16 cellular contexts compared by ENCODE assay signal in the genomic region with DNA sequence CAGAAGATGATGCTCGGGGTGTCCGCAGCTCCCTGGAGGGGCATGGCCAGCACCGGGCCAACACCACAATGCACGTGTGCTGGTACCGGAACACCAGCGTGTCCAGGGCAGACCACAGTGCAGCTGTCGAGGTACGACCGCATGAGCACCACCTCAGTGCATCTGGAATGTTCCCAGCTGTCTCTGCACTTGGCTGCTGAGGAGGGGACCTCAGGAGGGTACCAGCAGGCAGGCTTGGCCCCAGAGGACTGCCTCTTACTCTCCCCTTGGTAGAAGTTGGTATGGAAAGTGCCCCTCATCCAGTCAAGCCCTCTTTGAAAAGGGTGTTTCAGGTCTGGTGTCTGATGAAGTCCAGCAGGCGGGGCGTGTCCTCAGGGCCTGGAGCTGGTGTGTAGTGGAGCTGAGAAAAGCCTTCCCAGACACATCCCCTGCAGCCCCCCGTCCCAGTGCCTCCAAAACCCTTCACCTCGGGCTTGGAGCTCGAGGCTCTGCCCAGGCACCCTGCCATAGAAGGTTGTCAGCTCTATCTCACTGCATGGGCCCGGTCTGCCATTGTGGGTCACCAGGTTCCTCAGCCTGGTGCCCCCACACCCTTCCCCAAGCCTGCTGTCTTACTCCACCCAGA. TPM values are rescaled to one million over a fixed set of nuclear protein-coding genes. Genes with fewer than 3 reads are reported as not detected.
DNase-seq lines count a peak whose midpoint lies in the region; ATAC-seq and TF ChIP-seq lines count a peak whose summit lies in the region.
"Had no signal": no experiment of that assay in that cellular context is flagged by ENCODE, and none has a peak within 500 bp of the region (broad histone marks: within the 10 kb centered on the region; RNA-seq: fewer than 3 reads in every experiment).

No MANE protein-coding gene starts in this region.

- ATAC-seq in esophagus mucosa, result peak; percentile 5
- peak; percentile 11 to 39 (median 28) for ATAC-seq in psoas muscle
- no peak for ATAC-seq in GM18505 (IDR thresholded peaks at IDR 0.05; ENCODE audit: unreplicated experiment)

- H3K4me3 Mint-ChIP-seq in activated naive CD4-positive, alpha-beta T cell treated with anti-CD3 and anti-CD28 coated beads, Interleukin-2, amount 50 U/mL, for 24 hours, result no peak overlapping the region
- H3K4me3 Mint-ChIP-seq: CD14-positive monocyte had no signal

- no peaks in the 10 kb centered on the region for H3K36me3 Mint-ChIP-seq in activated naive CD4-positive, alpha-beta T cell treated with anti-CD3 and anti-CD28 coated beads, Interleukin-2, amount 50 U/mL, for 24 hours

- intact Hi-C loops in psoas muscle (cut with DNase I), result no loop called here

- TF ChIP-seq POLR2A in GM18505 (IDR thresholded peaks at IDR 0.05; ENCODE audit: borderline replicate concordance, extremely low read depth, insufficient read depth, insufficient read length), result no peak

- 56 to 62% (median 56%) methylated on average over 15 of the region's 15 CpGs for WGBS in psoas muscle, 3 donors

- H3K36me3 ChIP-seq in SJCRH30 (peaks cover 35% of the 10 kb centered on the region), psoas muscle (ENCODE audit: insufficient read depth in 1 of 2, low read depth in 1 of 2) (peaks cover 6 to 58% of the 10 kb centered on the region in 2 donors)

- no peak for DNase-seq in activated naive CD4-positive, alpha-beta T cell treated with Interleukin-2 at 50 U/mL for 16 hours
- DNase-seq in SJCRH30, result peak; percentile 40 to 41
- DNase-seq in psoas muscle, result no peak
- DNase-seq in DMS153 (lab: John Stamatoyannopoulos, UW), result no peak
- no peak for DNase-seq in NCI-H69 (lab: John Stamatoyannopoulos, UW)
- DNase-seq: KBM-7, NCI-H1105 treated with DMSO at 0.1 percent for 48 hours, NCI-H1694, NCI-H2081 treated with DMSO at 0.1 percent for 48 hours, NCI-H774, SHP77 treated with DMSO at 0.1 percent for 48 hours had no signal

- H3K27ac Mint-ChIP-seq in activated naive CD4-positive, alpha-beta T cell treated with anti-CD3 and anti-CD28 coated beads, Interleukin-2, amount 50 U/mL, for 24 hours, result peak overlapping the region; percentile 2

- H3K4me1 Mint-ChIP-seq in activated naive CD4-positive, alpha-beta T cell treated with anti-CD3 and anti-CD28 coated beads, Interleukin-2, amount 50 U/mL, for 24 hours, result no peaks in the 10 kb centered on the region
- H3K4me1 Mint-ChIP-seq: CD14-positive monocyte had no signal

- H3K27me3 ChIP-seq in SJCRH30, result no peaks in the 10 kb centered on the region
- H3K27me3 ChIP-seq in psoas muscle (ENCODE audit: insufficient read depth in 3 of 3, low read length in 2 of 3), result no peaks in the 10 kb centered on the region

- H3K9me3 ChIP-seq in SJCRH30 (replicated peaks), result no peaks in the 10 kb centered on the region
- H3K9me3 ChIP-seq in psoas muscle, result no peaks in the 10 kb centered on the region

- peaks cover 16% of the 10 kb centered on the region; the same call in 1 of the 2 replicates for H3K4me1 ChIP-seq in SJCRH30
- no peaks in the 10 kb centered on the region for H3K4me1 ChIP-seq in psoas muscle

- TF ChIP-seq CTCF in psoas muscle (IDR thresholded peaks at IDR 0.05), result no peak

- H3K4me3 ChIP-seq in SJCRH30, result no peak overlapping the region
- H3K4me3 ChIP-seq in psoas muscle, result no peak overlapping the region

- H3K27me3 Mint-ChIP-seq in activated naive CD4-positive, alpha-beta T cell treated with anti-CD3 and anti-CD28 coated beads, Interleukin-2, amount 50 U/mL, for 24 hours, result no peaks in the 10 kb centered on the region

- no peak overlapping the region for H3K27ac ChIP-seq in SJCRH30
- H3K27ac ChIP-seq in psoas muscle, result peak overlapping the region; percentile 23
- H3K27ac ChIP-seq: 22Rv1 had no signal

- no peaks in the 10 kb centered on the region for H3K9me3 Mint-ChIP-seq in activated naive CD4-positive, alpha-beta T cell treated with anti-CD3 and anti-CD28 coated beads, Interleukin-2, amount 50 U/mL, for 24 hours
- H3K9me3 Mint-ChIP-seq: CD14-positive monocyte had no signal

RNA-seq across cellular contexts. Expression of gene STK25, which starts 16.7 kb away (rescaled TPM):
- total RNA-seq in SJCRH30 (2014; rRNA removed; shearing (Covaris generic)), result 132 and 171 TPM in 2 replicates
- total RNA-seq in esophagus mucosa, result 82.4 TPM
- total RNA-seq in psoas muscle, result 100 to 1,000 TPM; 268 to 382 (median 276) TPM
- 100 to 1,000 TPM; 227 to 489 (median 385) TPM for polyA plus RNA-seq in psoas muscle

Comparison
In these comparisons a context has a peak if more than half of its experiments do, and no peak if none do; other contexts are left out.
1. DNase-seq: peak in SJCRH30 (2 of 2); none in activated naive CD4-positive, alpha-beta T cell treated with Interleukin-2 at 50 U/mL for 16 hours (single experiment), psoas muscle (0 of 2), DMS153 (single experiment) and NCI-H69 (single experiment).